18 cellular contexts compared by ENCODE assay signal in the genomic region with DNA sequence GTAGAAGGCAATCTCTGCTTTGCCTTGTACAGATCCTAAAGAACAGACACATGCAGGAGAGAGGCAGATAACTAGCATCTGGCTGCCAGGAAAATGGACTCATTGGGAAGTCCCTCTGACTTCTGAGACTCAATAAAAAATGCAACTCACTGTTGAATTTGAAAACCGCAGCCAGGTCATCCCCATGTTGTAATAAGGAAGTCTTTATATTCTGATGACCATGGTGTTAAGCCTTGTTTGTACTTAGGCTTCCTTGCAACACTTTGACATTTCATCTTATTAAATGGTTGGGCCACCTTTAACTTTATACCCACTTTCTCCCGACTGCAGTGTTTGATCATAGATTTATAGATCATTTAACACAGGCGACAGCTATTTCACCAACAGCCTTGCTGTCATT.
DNase-seq lines count a peak whose midpoint lies in the region; ATAC-seq, FAIRE-seq and TF ChIP-seq lines count a peak whose summit lies in the region.
"Had no signal": no experiment of that assay in that cellular context is flagged by ENCODE, and none has a peak within 500 bp of the region (broad histone marks: within the 10 kb centered on the region; RNA-seq: fewer than 3 reads in every experiment).

No MANE protein-coding gene starts in this region.

- H3F3A ChIP-seq in GM23248 (ENCODE audit: insufficient read depth), result peaks cover 16% of the 10 kb centered on the region
- H3F3A ChIP-seq in PC-3 (ENCODE audit: low read length, unreplicated experiment), result no peaks in the 10 kb centered on the region

- H3K4me2 ChIP-seq in GM23248 (ENCODE audit: unreplicated experiment), result no peak overlapping the region
- H3K4me2 ChIP-seq in PC-3 (ENCODE audit: low read length), result peak overlapping the region; percentile 20; the same call in 1 of the 2 replicates
- no peak overlapping the region for H3K4me2 ChIP-seq in fibroblast of lung (ENCODE audit: extremely low read depth, insufficient read depth, low read length)

- no TSS peak for BruUV-seq in PC-3 (replicated peaks; lab: Mats Ljungman, UMichigan)

- H3K27ac ChIP-seq in GM23248, result peak overlapping the region; percentile 27
- peak overlapping the region; percentile 73 for H3K27ac ChIP-seq in PC-3 (ENCODE audit: low read length)
- H3K27ac ChIP-seq in fibroblast of lung (ENCODE audit: insufficient read depth, low read length), result no peak overlapping the region
- no peak overlapping the region for H3K27ac ChIP-seq in spleen
- H3K27ac ChIP-seq: coronary artery, esophagus muscularis mucosa, suprapubic skin had no signal

- no peak for TF ChIP-seq CTCF in PC-3 (conservative IDR thresholded peaks at IDR 0.05; ENCODE audit: low read depth, low read length)
- TF ChIP-seq CTCF in fibroblast of lung (conservative IDR thresholded peaks at IDR 0.05 in 1 of 2, IDR thresholded peaks at IDR 0.05 in 1 of 2; ENCODE audit: low read depth in 1 of 2, low read length in 2 of 2), result no peak
- TF ChIP-seq CTCF in spleen (IDR thresholded peaks at IDR 0.05 in 8 of 11, conservative IDR thresholded peaks at IDR 0.05 in 3 of 11), result no peak

- ATAC-seq in PC-3, result peak; percentile 40; the same call in 1 of the 2 replicates
- ATAC-seq in activated naive CD8-positive, alpha-beta T cell treated with anti-CD3 and anti-CD28 coated beads, Interleukin-2, amount 50 U/mL, for 24 hours, result no peak

- TF ChIP-seq POLR2A in spleen (IDR thresholded peaks at IDR 0.05) (no peak), GM12891 (IDR thresholded peaks at IDR 0.05; ENCODE audit: low read depth, low read length) (no peak)

- H3K79me2 ChIP-seq in GM23248 (ENCODE audit: insufficient read depth) (no peaks in the 10 kb centered on the region), PC-3 (ENCODE audit: low read length) (no peaks in the 10 kb centered on the region), fibroblast of lung (ENCODE audit: control insufficient read depth, insufficient read depth, low read length) (no peaks in the 10 kb centered on the region)

- no peaks in the 10 kb centered on the region for H3K36me3 Mint-ChIP-seq in activated naive CD8-positive, alpha-beta T cell treated with anti-CD3 and anti-CD28 coated beads, Interleukin-2, amount 50 U/mL, for 24 hours (ENCODE audit: low read depth)
- H3K36me3 Mint-ChIP-seq: activated naive CD8-positive, alpha-beta T cell treated with anti-CD3 and anti-CD28 coated beads for 36 hours had no signal

- CTCF ChIA-PET in PC-3 (lab: Charles Lee), result no interaction called here

- 52 to 53% methylated on average over 3 of the region's 3 CpGs for WGBS in GM23248 (ENCODE audit: low coverage in 1 of 2, low lambda C conversion rate in 2 of 2, missing lambda C conversion rate in 2 of 2), 2 experiments
- 73 to 89% (median 81%) methylated on average over 3 of the region's 3 CpGs for WGBS in spleen, 5 donors

- FAIRE-seq in GM12891 (lab: Jason Lieb, UNC), result no peak
- FAIRE-seq: A204.1 had no signal

- intact Hi-C loops in PC-3 (cut with micrococcal nuclease) (no loop called here), spleen (cut with DNase I; ENCODE audit: low total_unique reads) (no loop called here)

- no peak overlapping the region for H3K4me3 ChIP-seq in GM23248
- no peak overlapping the region for H3K4me3 ChIP-seq in PC-3 (ENCODE audit: low read length)
- no peak overlapping the region for H3K4me3 ChIP-seq in fibroblast of lung (replicated peaks in 1 of 4; ENCODE audit: control extremely low read depth in 1 of 4, insufficient read depth in 1 of 4, low read depth in 3 of 4, low read length in 4 of 4)
- H3K4me3 ChIP-seq in spleen, result no peak overlapping the region
- H3K4me3 ChIP-seq: coronary artery, esophagus muscularis mucosa, suprapubic skin had no signal

- H3K9ac ChIP-seq in GM23248 (no peak overlapping the region), PC-3 (ENCODE audit: low read length) (no peak overlapping the region), fibroblast of lung (ENCODE audit: insufficient read depth, low read length) (no peak overlapping the region)

- POLR2A ChIA-PET in PC-3 (lab: Charles Lee; ENCODE audit: unreplicated experiment), result no interaction called here

- no peak overlapping the region for H2AFZ ChIP-seq in GM23248
- H2AFZ ChIP-seq in PC-3 (ENCODE audit: low read length), result no peak overlapping the region
- no peak overlapping the region for H2AFZ ChIP-seq in fibroblast of lung (ENCODE audit: low read length)

- H3K4me1 Mint-ChIP-seq in activated naive CD8-positive, alpha-beta T cell treated with anti-CD3 and anti-CD28 coated beads, Interleukin-2, amount 50 U/mL, for 24 hours, result no peaks in the 10 kb centered on the region
- H3K4me1 Mint-ChIP-seq: activated B cell treated with CpG ODN at 0.5 μM for 24 hours; activated naive CD8-positive, alpha-beta T cell treated with anti-CD3 and anti-CD28 coated beads for 36 hours had no signal

- DNase-seq in A172 (ENCODE audit: low spot score) (peak; percentile 93), GM23248 (peak; percentile 85), PC-3 (peak; percentile 81), fibroblast of lung (ENCODE audit: low read depth in 2 of 2) (peak; percentile 14 to 48), spleen (no peak), GM12891 (ENCODE audit: insufficient read length, low spot score) (no peak), NCI-H446 treated with DMSO at 0.1 percent for 48 hours (lab: John Stamatoyannopoulos, UW) (no peak)
- DNase-seq in activated naive CD8-positive, alpha-beta T cell treated with anti-CD3 and anti-CD28 coated beads, Interleukin-2, amount 50 U/mL, for 24 hours, result no peak
- DNase-seq: activated B cell treated with CpG ODN at 0.5 μM for 24 hours; activated naive CD8-positive, alpha-beta T cell treated with anti-CD3 and anti-CD28 coated beads for 36 hours; DMS 273 treated with DMSO at 0.1 percent for 48 hours; Kasumi-1; NCI-H2107; NK-92 treated with Interleukin-12 subunit alpha and Interleukin-12 subunit beta, amount 100 ng/mL, for 24 hours had no signal

- peaks cover 26% of the 10 kb centered on the region for H3K4me1 ChIP-seq in GM23248 (ENCODE audit: insufficient read depth)
- H3K4me1 ChIP-seq in PC-3 (ENCODE audit: insufficient read depth, low read length), result peaks cover 27% of the 10 kb centered on the region
- no peaks in the 10 kb centered on the region for H3K4me1 ChIP-seq in fibroblast of lung (ENCODE audit: control insufficient read depth, extremely low read depth, insufficient read depth, low read length)
- no peaks in the 10 kb centered on the region for H3K4me1 ChIP-seq in spleen
- H3K4me1 ChIP-seq: esophagus muscularis mucosa, suprapubic skin had no signal

- no peak overlapping the region for H3K4me3 Mint-ChIP-seq in activated naive CD8-positive, alpha-beta T cell treated with anti-CD3 and anti-CD28 coated beads, Interleukin-2, amount 50 U/mL, for 24 hours
- H3K4me3 Mint-ChIP-seq: activated B cell treated with CpG ODN at 0.5 μM for 24 hours; activated naive CD8-positive, alpha-beta T cell treated with anti-CD3 and anti-CD28 coated beads for 36 hours had no signal

- no peaks in the 10 kb centered on the region for H3K9me3 ChIP-seq in GM23248 (ENCODE audit: low read depth)
- no peaks in the 10 kb centered on the region for H3K9me3 ChIP-seq in PC-3 (ENCODE audit: low read length)
- no peaks in the 10 kb centered on the region for H3K9me3 ChIP-seq in fibroblast of lung (ENCODE audit: control insufficient read depth, insufficient read depth, low read depth, low read length)
- H3K9me3 ChIP-seq in spleen, result peaks cover 0 to 5% (median 0%) of the 10 kb centered on the region in 8 donors
- H3K9me3 ChIP-seq: esophagus muscularis mucosa, suprapubic skin had no signal

- no peaks in the 10 kb centered on the region for H3K36me3 ChIP-seq in GM23248 (ENCODE audit: low read depth)
- no peaks in the 10 kb centered on the region for H3K36me3 ChIP-seq in PC-3 (ENCODE audit: low read depth, low read length)
- no peaks in the 10 kb centered on the region for H3K36me3 ChIP-seq in fibroblast of lung (ENCODE audit: control insufficient read depth, insufficient read depth, low read length)
- H3K36me3 ChIP-seq in spleen, result no peaks in the 10 kb centered on the region
- H3K36me3 ChIP-seq: esophagus muscularis mucosa, suprapubic skin had no signal

- H3K27ac Mint-ChIP-seq in activated naive CD8-positive, alpha-beta T cell treated with anti-CD3 and anti-CD28 coated beads, Interleukin-2, amount 50 U/mL, for 24 hours, result no peak overlapping the region
- H3K27ac Mint-ChIP-seq: activated B cell treated with CpG ODN at 0.5 μM for 24 hours; activated naive CD8-positive, alpha-beta T cell treated with anti-CD3 and anti-CD28 coated beads for 36 hours had no signal

- H3K27me3 ChIP-seq in GM23248 (replicated peaks; ENCODE audit: insufficient read depth) (no peaks in the 10 kb centered on the region), PC-3 (ENCODE audit: low read length) (peaks cover 12% of the 10 kb centered on the region; the same call in 1 of the 2 replicates), fibroblast of lung (ENCODE audit: control insufficient read depth, insufficient read depth, low read length) (no peaks in the 10 kb centered on the region), spleen (replicated peaks in 1 of 7) (no peaks in the 10 kb centered on the region)
- H3K27me3 ChIP-seq: esophagus muscularis mucosa, suprapubic skin had no signal

- H3K9me3 Mint-ChIP-seq in activated naive CD8-positive, alpha-beta T cell treated with anti-CD3 and anti-CD28 coated beads, Interleukin-2, amount 50 U/mL, for 24 hours, result peaks cover 9% of the 10 kb centered on the region
- H3K9me3 Mint-ChIP-seq: activated B cell treated with CpG ODN at 0.5 μM for 24 hours; activated naive CD8-positive, alpha-beta T cell treated with anti-CD3 and anti-CD28 coated beads for 36 hours had no signal

- in situ Hi-C loops in GM23248 (cut with MboI), result no loop called here

- H3K27me3 Mint-ChIP-seq in activated naive CD8-positive, alpha-beta T cell treated with anti-CD3 and anti-CD28 coated beads, Interleukin-2, amount 50 U/mL, for 24 hours, result no peaks in the 10 kb centered on the region
- H3K27me3 Mint-ChIP-seq: activated B cell treated with CpG ODN at 0.5 μM for 24 hours; activated naive CD8-positive, alpha-beta T cell treated with anti-CD3 and anti-CD28 coated beads for 36 hours had no signal

- H4K20me1 ChIP-seq in GM23248 (ENCODE audit: insufficient read depth) (no peaks in the 10 kb centered on the region), PC-3 (ENCODE audit: low read length) (no peaks in the 10 kb centered on the region), fibroblast of lung (ENCODE audit: control insufficient read depth, extremely low read depth, insufficient read depth, low read length) (no peaks in the 10 kb centered on the region)

- H3K9me2 ChIP-seq in GM23248 (ENCODE audit: insufficient read depth) (no peaks in the 10 kb centered on the region), PC-3 (replicated peaks; ENCODE audit: low read length) (no peaks in the 10 kb centered on the region; the same call in 1 of the 2 replicates)

TF ChIP-seq in GM12891, 5 proteins besides CTCF, POLR2A, EP300 and RAD21:
- TF ChIP-seq POLR2AphosphoS5 (IDR thresholded peaks at IDR 0.05; ENCODE audit: low read depth, low read length), result no peak

Comparison
In these comparisons a context has a peak if more than half of its experiments do, and no peak if none do; other contexts are left out.
1. DNase-seq: peak in A172 (single experiment), GM23248 (single experiment), PC-3 (single experiment) and fibroblast of lung (2 of 2); none in activated naive CD8-positive, alpha-beta T cell treated with anti-CD3 and anti-CD28 coated beads, Interleukin-2, amount 50 U/mL, for 24 hours (single experiment), spleen (single experiment), GM12891 (single experiment) and NCI-H446 treated with DMSO at 0.1 percent for 48 hours (single experiment).
2. H3K27ac ChIP-seq: peak in GM23248 (single experiment) and PC-3 (single experiment); none in fibroblast of lung (single experiment) and spleen (0 of 8).